Comparison of ENCODE assay signal across 19 cellular contexts in the genomic region with DNA sequence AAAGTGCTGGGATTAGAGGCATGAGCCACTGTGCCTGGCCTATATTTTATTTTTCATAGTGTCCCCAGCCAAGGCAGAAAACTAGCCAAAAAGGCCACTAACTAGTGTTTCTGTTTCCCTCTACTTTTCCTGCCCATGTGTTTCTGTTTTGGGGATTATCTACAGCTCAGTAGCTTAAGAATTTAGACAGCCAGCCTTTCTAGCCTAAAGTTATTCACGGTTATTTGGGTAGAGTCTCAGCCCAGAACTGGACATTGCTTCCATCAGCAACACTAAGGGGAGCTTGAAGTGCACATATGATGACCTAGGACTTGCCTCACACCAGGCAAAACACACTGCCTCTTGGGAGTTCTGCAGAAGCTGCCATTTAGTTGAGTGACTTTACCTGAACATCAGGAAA. TPM values are rescaled to one million over a fixed set of nuclear protein-coding genes. Genes with fewer than 3 reads are reported as not detected.
DNase-seq lines count a peak whose midpoint lies in the region; ATAC-seq and TF ChIP-seq lines count a peak whose summit lies in the region.
"Had no signal": no experiment of that assay in that cellular context is flagged by ENCODE, and none has a peak within 500 bp of the region (broad histone marks: within the 10 kb centered on the region; RNA-seq: fewer than 3 reads in every experiment).

No MANE protein-coding gene starts in this region.

- no peaks in the 10 kb centered on the region for H3K36me3 ChIP-seq in Peyer's patch

- ATAC-seq in GM21825 (IDR thresholded peaks at IDR 0.05; ENCODE audit: unreplicated experiment), result no peak
- ATAC-seq: HepG2 had no signal

- no peak for TF ChIP-seq POLR2A in Peyer's patch (IDR thresholded peaks at IDR 0.05)

- H3K4me1 ChIP-seq in Peyer's patch, result peaks cover 0 to 28% (median 0%) of the 10 kb centered on the region in 4 donors

- no peaks in the 10 kb centered on the region for H3K9me3 ChIP-seq in Peyer's patch

- DNase-seq in AG08395 (ENCODE audit: low spot score), result peak; percentile 64
- DNase-seq in GM04503 (ENCODE audit: low read depth), result peak; percentile 35
- peak; percentile 25 for DNase-seq in astrocyte of the hippocampus (ENCODE audit: low read depth, low spot score)
- peak; percentile 73 for DNase-seq in fibroblast of the aortic adventitia (ENCODE audit: low read depth)
- DNase-seq in DMS79 (lab: John Stamatoyannopoulos, UW), result no peak
- no peak for DNase-seq in Peyer's patch
- no peak for DNase-seq in NOMO-1 treated with DMSO at 0.1 percent for 48 hours (lab: John Stamatoyannopoulos, UW; ENCODE audit: unreplicated experiment)
- DNase-seq: CD4-positive, alpha-beta memory T cell; DMS79 treated with DMSO at 0.1 percent for 48 hours; GDM1; HCEC 1CT; HFFc6 had no signal

- H3K4me3 ChIP-seq in fibroblast of the aortic adventitia (ENCODE audit: low read depth, low read length) (no peak overlapping the region), Peyer's patch (no peak overlapping the region)

- no peak for TF ChIP-seq CTCF in fibroblast of the aortic adventitia (IDR thresholded peaks at IDR 0.05; ENCODE audit: insufficient read depth, low read length)
- TF ChIP-seq CTCF in Peyer's patch (IDR thresholded peaks at IDR 0.05), result no peak

- H3K27ac ChIP-seq in Peyer's patch, result no peak overlapping the region
- H3K27ac ChIP-seq: 22Rv1, C4-2B had no signal

- H3K27me3 ChIP-seq in Peyer's patch, result no peaks in the 10 kb centered on the region

RNA-seq across cellular contexts. Expression of a gene that starts 17.9 kb away (rescaled TPM):
- not detected in 2 replicates for total RNA-seq in fibroblast of the aortic adventitia (ENCODE audit: low replicate concordance)
- total RNA-seq in Peyer's patch, result not detected
- total RNA-seq: A673; CD4-positive, alpha-beta memory T cell; H4; HepG2; HFFc6; HT1080 had no signal

RNA-seq across cellular contexts. Expression of a gene that starts 23.7 kb away (rescaled TPM):
- total RNA-seq in fibroblast of the aortic adventitia (ENCODE audit: low replicate concordance) (31.1 and 68.5 TPM in 2 replicates), Peyer's patch (100 to 1,000 TPM; 128 to 163 (median 154) TPM)

Comparison
In these comparisons a context has a peak if more than half of its experiments do, and no peak if none do; other contexts are left out.
1. DNase-seq: peak in AG08395 (single experiment), GM04503 (single experiment), astrocyte of the hippocampus (single experiment) and fibroblast of the aortic adventitia (single experiment); none in DMS79 (single experiment), Peyer's patch (0 of 3) and NOMO-1 treated with DMSO at 0.1 percent for 48 hours (single experiment).